28 cellular contexts compared by ENCODE assay signal in genomic region chr5:81172710-81173109, GRCh38.
"Had no signal": no experiment of that assay in that cellular context is flagged by ENCODE, and none has a peak within 500 bp of the region (broad histone marks: within the 10 kb centered on the region; RNA-seq: fewer than 3 reads in every experiment).

No MANE protein-coding gene starts in this region.

- H3K4me3 Mint-ChIP-seq: activated B cell treated with CpG ODN at 0.5 μM for 24 hours; activated CD4-positive, alpha-beta memory T cell treated with anti-CD3 and anti-CD28 coated beads for 36 hours; activated CD4-positive, alpha-beta T cell treated with anti-CD3 and anti-CD28 coated beads, Interleukin-2, amount 10 ng/mL, durations not matched to agents 7 days and 5 days; activated T-helper 17 cell treated with anti-CD3 and anti-CD28 coated beads, Interleukin-2, amount 50 U/mL, for 72 hours had no signal

- H3K27ac Mint-ChIP-seq: activated B cell treated with CpG ODN at 0.5 μM for 24 hours; activated CD4-positive, alpha-beta memory T cell treated with anti-CD3 and anti-CD28 coated beads for 36 hours; activated CD4-positive, alpha-beta T cell treated with anti-CD3 and anti-CD28 coated beads, Interleukin-2, amount 10 ng/mL, durations not matched to agents 7 days and 5 days; activated T-helper 17 cell treated with anti-CD3 and anti-CD28 coated beads, Interleukin-2, amount 50 U/mL, for 72 hours had no signal

- H3K4me1 ChIP-seq: ascending aorta, body of pancreas, SJSA1 had no signal

- DNase-seq: activated B cell treated with CpG ODN at 0.5 μM for 24 hours; activated CD4-positive, alpha-beta memory T cell treated with anti-CD3 and anti-CD28 coated beads for 36 hours; activated CD4-positive, alpha-beta T cell treated with anti-CD3 and anti-CD28 coated beads for 1 hour; activated CD4-positive, alpha-beta T cell treated with anti-CD3 and anti-CD28 coated beads, Interleukin-2, amount 10 ng/mL, durations not matched to agents 7 days and 5 days; activated CD8-positive, alpha-beta memory T cell treated with anti-CD3 and anti-CD28 coated beads for 24 hours; activated naive CD4-positive, alpha-beta T cell treated with anti-CD3 and anti-CD28 coated beads, Interleukin-2, amount 50 U/mL, for 16 hours; activated T-cell treated with anti-CD3 and anti-CD28 coated beads for 4 hours; activated T-cell treated with anti-CD3 and anti-CD28 coated beads, Interleukin-2, amount 50 U/mL, for 48 hours; amniotic stem cell; body of pancreas; central memory CD4-positive, alpha-beta T cell; KBM-7; MG63; MV-4-11; NCI-H1092 treated with DMSO at 0.1 percent for 48 hours; NCI-H1417 treated with DMSO at 0.1 percent for 48 hours; NCI-H1694; NCI-H2029 treated with DMSO at 0.1 percent for 48 hours; NCI-H345; NCI-H510A; NCI-H526 treated with DMSO at 0.1 percent for 48 hours; NK-92 treated with Interleukin-12 subunit alpha and Interleukin-12 subunit beta, amount 100 ng/mL, for 24 hours; SHP77; SW 1271 had no signal

- H3K27ac ChIP-seq: ascending aorta, body of pancreas, SJSA1 had no signal

- H3K4me3 ChIP-seq: ascending aorta, body of pancreas, MG63, SJSA1 had no signal

- H3K9me3 Mint-ChIP-seq: activated CD4-positive, alpha-beta memory T cell treated with anti-CD3 and anti-CD28 coated beads for 36 hours; activated CD4-positive, alpha-beta T cell treated with anti-CD3 and anti-CD28 coated beads, Interleukin-2, amount 10 ng/mL, durations not matched to agents 7 days and 5 days; activated T-helper 17 cell treated with anti-CD3 and anti-CD28 coated beads, Interleukin-2, amount 50 U/mL, for 72 hours had no signal

- H3K9me3 ChIP-seq: ascending aorta, body of pancreas, MG63, SJSA1 had no signal

- ATAC-seq: activated T-helper 17 cell treated with anti-CD3 and anti-CD28 coated beads, Interleukin-2, amount 50 U/mL, for 72 hours; body of pancreas; SK-N-SH treated with all-trans-retinoic acid at 6 μM for 48 hours had no signal

- H3K4me1 Mint-ChIP-seq: activated B cell treated with CpG ODN at 0.5 μM for 24 hours had no signal

- H3K27me3 Mint-ChIP-seq: activated CD4-positive, alpha-beta memory T cell treated with anti-CD3 and anti-CD28 coated beads for 36 hours; activated CD4-positive, alpha-beta T cell treated with anti-CD3 and anti-CD28 coated beads, Interleukin-2, amount 10 ng/mL, durations not matched to agents 7 days and 5 days; activated T-helper 17 cell treated with anti-CD3 and anti-CD28 coated beads, Interleukin-2, amount 50 U/mL, for 72 hours had no signal

- H3K36me3 ChIP-seq: ascending aorta, MG63, SJSA1 had no signal
